In genomic region chr19:58227964-58228583, GRCh38 we compare ENCODE assay signal across 8 cellular contexts. TPM values are rescaled to one million over a fixed set of nuclear protein-coding genes. Genes with fewer than 3 reads are reported as not detected.
DNase-seq lines count a peak whose midpoint lies in the region; ATAC-seq lines count a peak whose summit lies in the region.

No MANE protein-coding gene starts in this region.

- H3K4me1 ChIP-seq in BLaER1: peaks cover 29% of the 10 kb centered on the region
- H3K4me1 ChIP-seq in iPS-18a (ENCODE audit: control insufficient read depth, low read depth, low read length): peaks cover 11% of the 10 kb centered on the region

- H3K9me3 ChIP-seq in BLaER1: peaks cover 79% of the 10 kb centered on the region
- no peaks in the 10 kb centered on the region for H3K9me3 ChIP-seq in iPS-18a (ENCODE audit: control insufficient read depth, low read depth, low read length)

- H3K36me3 ChIP-seq in BLaER1: peaks cover 38% of the 10 kb centered on the region
- H3K36me3 ChIP-seq in iPS-18a (ENCODE audit: control insufficient read depth, low read depth, low read length): peaks cover 33% of the 10 kb centered on the region

- H3K36me3 Mint-ChIP-seq in activated T-helper 2 cell treated with anti-CD3 and anti-CD28 coated beads, Interferon-gamma antibody, Interleukin-2, Interleukin-4, amounts not matched to agents 10 μg/mL and 5 μg/mL and 100 μg/mL, durations not matched to agents 14 hours and 24 hours and 36 hours (ENCODE audit: low read depth): peaks cover 58% of the 10 kb centered on the region
- H3K36me3 Mint-ChIP-seq in stimulated activated naive B cell treated with anti-CD40 and anti-IgM and Interleukin-4, amounts not matched to agents 10 μg/mL and 1 μg/mL and 100 μg/mL, for 72 hours: peaks cover 39 to 43% of the 10 kb centered on the region in 2 donors

- intact Hi-C loops in activated T-helper 2 cell treated with anti-CD3 and anti-CD28 coated beads, Interferon-gamma antibody, Interleukin-2, Interleukin-4, amounts not matched to agents 10 μg/mL and 5 μg/mL and 100 μg/mL, durations not matched to agents 14 hours and 24 hours and 36 hours (cut with micrococcal nuclease): loop anchor here (1.0 to 10.0 kb wide), 4 partner anchors 45 to 157 kb away; partner anchors contain the start of genes ERVK3-1, RPS5, ZNF274 and ZNF8

- H3K27ac ChIP-seq in BLaER1 (peak overlapping the region; percentile 92), iPS-18a (ENCODE audit: low read length) (peak overlapping the region; percentile 57)

- no peaks in the 10 kb centered on the region for H3K27me3 Mint-ChIP-seq in activated T-helper 2 cell treated with anti-CD3 and anti-CD28 coated beads, Interferon-gamma antibody, Interleukin-2, Interleukin-4, amounts not matched to agents 10 μg/mL and 5 μg/mL and 100 μg/mL, durations not matched to agents 14 hours and 24 hours and 36 hours (ENCODE audit: low read depth)
- H3K27me3 Mint-ChIP-seq in stimulated activated naive B cell treated with anti-CD40 and anti-IgM and Interleukin-4, amounts not matched to agents 10 μg/mL and 1 μg/mL and 100 μg/mL, for 72 hours: no peaks in the 10 kb centered on the region

- peaks cover 13% of the 10 kb centered on the region for H3K4me1 Mint-ChIP-seq in activated T-helper 2 cell treated with anti-CD3 and anti-CD28 coated beads, Interferon-gamma antibody, Interleukin-2, Interleukin-4, amounts not matched to agents 10 μg/mL and 5 μg/mL and 100 μg/mL, durations not matched to agents 14 hours and 24 hours and 36 hours (ENCODE audit: low read depth)
- peaks cover 20 to 27% of the 10 kb centered on the region in 2 donors for H3K4me1 Mint-ChIP-seq in stimulated activated naive B cell treated with anti-CD40 and anti-IgM and Interleukin-4, amounts not matched to agents 10 μg/mL and 1 μg/mL and 100 μg/mL, for 72 hours

- H3K4me3 ChIP-seq in BLaER1: peak overlapping the region; percentile 90
- peak overlapping the region; percentile 84 for H3K4me3 ChIP-seq in iPS-18a (ENCODE audit: low read length)

- no peak for DNase-seq in activated T-helper 2 cell treated with anti-CD3 and anti-CD28 coated beads, Interferon-gamma antibody, Interleukin-2, Interleukin-4, amounts not matched to agents 10 μg/mL and 5 μg/mL and 100 μg/mL, durations not matched to agents 14 hours and 24 hours and 36 hours (ENCODE audit: low spot score)
- no peak for DNase-seq in stimulated activated naive B cell treated with anti-CD40 and anti-IgM and Interleukin-4, amounts not matched to agents 10 μg/mL and 1 μg/mL and 100 μg/mL, for 72 hours
- DNase-seq in NCI-H1105 treated with DMSO at 0.1 percent for 48 hours (lab: John Stamatoyannopoulos, UW) (no peak), DMS153 treated with DMSO at 0.1 percent for 48 hours (lab: John Stamatoyannopoulos, UW; ENCODE audit: unreplicated experiment) (no peak)

- peak overlapping the region; percentile 92 for H3K4me3 Mint-ChIP-seq in activated T-helper 2 cell treated with anti-CD3 and anti-CD28 coated beads, Interferon-gamma antibody, Interleukin-2, Interleukin-4, amounts not matched to agents 10 μg/mL and 5 μg/mL and 100 μg/mL, durations not matched to agents 14 hours and 24 hours and 36 hours (ENCODE audit: low read depth)
- H3K4me3 Mint-ChIP-seq in stimulated activated naive B cell treated with anti-CD40 and anti-IgM and Interleukin-4, amounts not matched to agents 10 μg/mL and 1 μg/mL and 100 μg/mL, for 72 hours: peak overlapping the region; percentile 93 to 95

- H3K4me2 ChIP-seq in BLaER1: peak overlapping the region; percentile 95

- H3K9ac ChIP-seq in BLaER1: peak overlapping the region; percentile 90
- H3K9ac ChIP-seq in iPS-18a (ENCODE audit: low read length): peak overlapping the region; percentile 84

- no peaks in the 10 kb centered on the region; the same call in 1 of the 2 replicates for H4K20me1 ChIP-seq in BLaER1

- peak overlapping the region; percentile 91 for H3K27ac Mint-ChIP-seq in activated T-helper 2 cell treated with anti-CD3 and anti-CD28 coated beads, Interferon-gamma antibody, Interleukin-2, Interleukin-4, amounts not matched to agents 10 μg/mL and 5 μg/mL and 100 μg/mL, durations not matched to agents 14 hours and 24 hours and 36 hours
- H3K27ac Mint-ChIP-seq in stimulated activated naive B cell treated with anti-CD40 and anti-IgM and Interleukin-4, amounts not matched to agents 10 μg/mL and 1 μg/mL and 100 μg/mL, for 72 hours: peak overlapping the region; percentile 97

- H3K9me3 Mint-ChIP-seq in activated T-helper 2 cell treated with anti-CD3 and anti-CD28 coated beads, Interferon-gamma antibody, Interleukin-2, Interleukin-4, amounts not matched to agents 10 μg/mL and 5 μg/mL and 100 μg/mL, durations not matched to agents 14 hours and 24 hours and 36 hours: peaks cover 50% of the 10 kb centered on the region
- H3K9me3 Mint-ChIP-seq in stimulated activated naive B cell treated with anti-CD40 and anti-IgM and Interleukin-4, amounts not matched to agents 10 μg/mL and 1 μg/mL and 100 μg/mL, for 72 hours: peaks cover 17% of the 10 kb centered on the region in 2 donors

- ATAC-seq in HG02642 (IDR thresholded peaks at IDR 0.05; ENCODE audit: poor library complexity, unreplicated experiment) (peak; percentile 10), HG02759 (IDR thresholded peaks at IDR 0.05; ENCODE audit: unreplicated experiment) (no peak)
- peak in 1 of 2 donors; percentile 5 for ATAC-seq in stimulated activated naive B cell treated with anti-CD40 and anti-IgM and Interleukin-4, amounts not matched to agents 10 μg/mL and 1 μg/mL and 100 μg/mL, for 72 hours (replicated peaks)

- H3K27me3 ChIP-seq in BLaER1: no peaks in the 10 kb centered on the region
- H3K27me3 ChIP-seq in iPS-18a (ENCODE audit: control insufficient read depth, insufficient read depth, low read length): no peaks in the 10 kb centered on the region

RNA-seq across cellular contexts. Expression of gene ZNF544, which starts 0.6 kb away (rescaled TPM):
- 42.0 and 49.1 TPM in 2 replicates for total RNA-seq in activated T-helper 2 cell treated with anti-CD3 and anti-CD28 coated beads, Interferon-gamma antibody, Interleukin-2, Interleukin-4, amounts not matched to agents 10 μg/mL and 5 μg/mL and 100 μg/mL, durations not matched to agents 14 hours and 24 hours and 36 hours

RNA-seq across cellular contexts. Expression of gene ZNF274, which starts 45.2 kb away (rescaled TPM):
- total RNA-seq in activated T-helper 2 cell treated with anti-CD3 and anti-CD28 coated beads, Interferon-gamma antibody, Interleukin-2, Interleukin-4, amounts not matched to agents 10 μg/mL and 5 μg/mL and 100 μg/mL, durations not matched to agents 14 hours and 24 hours and 36 hours: 18.4 and 19.9 TPM in 2 replicates

RNA-seq across cellular contexts. Expression of gene ZNF8, which starts 50.7 kb away (rescaled TPM):
- total RNA-seq in activated T-helper 2 cell treated with anti-CD3 and anti-CD28 coated beads, Interferon-gamma antibody, Interleukin-2, Interleukin-4, amounts not matched to agents 10 μg/mL and 5 μg/mL and 100 μg/mL, durations not matched to agents 14 hours and 24 hours and 36 hours: 4.7 and 5.3 TPM in 2 replicates
